In the genomic region with DNA sequence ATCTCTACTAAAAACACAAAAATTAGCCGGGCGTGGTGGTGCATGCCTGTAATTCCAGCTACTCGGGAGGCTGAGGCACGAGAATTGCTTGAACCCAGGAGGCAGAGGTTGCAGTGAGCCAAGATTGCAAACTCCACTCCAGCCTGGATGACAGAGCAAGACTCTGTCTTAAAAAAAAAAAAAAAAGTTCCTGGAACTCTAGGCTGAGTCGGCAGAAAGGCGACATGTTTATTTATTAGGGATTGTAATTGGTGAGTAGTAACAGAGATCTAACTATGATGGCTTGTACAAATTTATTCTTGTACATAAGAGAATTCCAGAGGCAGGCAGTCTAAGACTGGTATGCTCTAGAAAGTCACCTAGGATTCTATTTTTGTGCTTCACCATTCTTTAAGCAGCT, we compare ENCODE assay signal across 3 cellular contexts. TPM values are rescaled to one million over a fixed set of nuclear protein-coding genes. Genes with fewer than 3 reads are reported as not detected.
"Had no signal": no experiment of that assay in that cellular context is flagged by ENCODE, and none has a peak within 500 bp of the region (broad histone marks: within the 10 kb centered on the region; RNA-seq: fewer than 3 reads in every experiment).

No MANE protein-coding gene starts in this region.

RNA-seq across cellular contexts. Expression of gene HPDL, which starts 35.7 kb away (rescaled TPM):
- total RNA-seq: ascending aorta, cardiac septum had no signal
- polyA plus RNA-seq: aorta had no signal
